ENCODE assay signal across 17 cellular contexts in genomic region chrX:49276207-49276606, GRCh38. TPM values are rescaled to one million over a fixed set of nuclear protein-coding genes. Genes with fewer than 3 reads are reported as not detected.
A peak's percentile ranks its signal among the peaks of the same experiment; 100 is the strongest.
DNase-seq lines count a peak whose midpoint lies in the region; ATAC-seq and TF ChIP-seq lines count a peak whose summit lies in the region.
"Had no signal": no experiment of that assay in that cellular context is flagged by ENCODE, and none has a peak within 500 bp of the region (broad histone marks: within the 10 kb centered on the region; RNA-seq: fewer than 3 reads in every experiment).

No MANE protein-coding gene starts in this region.

- no peaks in the 10 kb centered on the region for H3K9me3 ChIP-seq in CD4-positive, CD25-positive, alpha-beta regulatory T cell (ENCODE audit: control insufficient read depth in 2 of 2, low read length in 2 of 2)
- no peaks in the 10 kb centered on the region for H3K9me3 ChIP-seq in effector memory CD4-positive, alpha-beta T cell (ENCODE audit: control insufficient read depth, low read length)
- no peaks in the 10 kb centered on the region for H3K9me3 ChIP-seq in breast epithelium

- H3K27ac Mint-ChIP-seq in activated CD4-positive, alpha-beta T cell treated with anti-CD3 and anti-CD28 coated beads, Interleukin-2, amount 10 ng/mL, durations not matched to agents 7 days and 5 days = peak overlapping the region; percentile 95
- H3K27ac Mint-ChIP-seq in CD4-positive, CD25-positive, alpha-beta regulatory T cell = peak overlapping the region; percentile 90 to 100 (median 93)
- peak overlapping the region; percentile 95 for H3K27ac Mint-ChIP-seq in activated CD4-positive, alpha-beta memory T cell treated with anti-CD3 and anti-CD28 coated beads, Interleukin-2, amount 10 ng/mL, durations not matched to agents 7 days and 5 days

- no peak for TF ChIP-seq POLR2A in breast epithelium (IDR thresholded peaks at IDR 0.05)

- ATAC-seq in CD4-positive, CD25-positive, alpha-beta regulatory T cell (ENCODE audit: low read depth in 2 of 2) = no peak

- peak overlapping the region; percentile 97 for H3K27ac ChIP-seq in CD4-positive, CD25-positive, alpha-beta regulatory T cell (ENCODE audit: insufficient read depth, low read length, poor library complexity, severe bottlenecking)
- peak overlapping the region; percentile 25 for H3K27ac ChIP-seq in effector memory CD4-positive, alpha-beta T cell (ENCODE audit: insufficient read depth, low read length, poor library complexity, severe bottlenecking)
- H3K27ac ChIP-seq in breast epithelium = peak overlapping the region in 1 of 2 donors; percentile 33
- H3K27ac ChIP-seq: C4-2B, GM23248 had no signal

- no peak overlapping the region for H3K4me3 Mint-ChIP-seq in activated CD4-positive, alpha-beta T cell treated with anti-CD3 and anti-CD28 coated beads, Interleukin-2, amount 10 ng/mL, durations not matched to agents 7 days and 5 days
- H3K4me3 Mint-ChIP-seq in CD4-positive, CD25-positive, alpha-beta regulatory T cell = peak overlapping the region; percentile 73 to 89 (median 82)
- H3K4me3 Mint-ChIP-seq in activated CD4-positive, alpha-beta memory T cell treated with anti-CD3 and anti-CD28 coated beads, Interleukin-2, amount 10 ng/mL, durations not matched to agents 7 days and 5 days = no peak overlapping the region

- TF ChIP-seq CTCF in breast epithelium (IDR thresholded peaks at IDR 0.05) = no peak

- peak overlapping the region; percentile 47 for H3K4me3 ChIP-seq in CD4-positive, CD25-positive, alpha-beta regulatory T cell (ENCODE audit: low read depth, low read length)
- no peak overlapping the region for H3K4me3 ChIP-seq in effector memory CD4-positive, alpha-beta T cell (ENCODE audit: insufficient read depth, low read depth, low read length, poor library complexity, severe bottlenecking)
- H3K4me3 ChIP-seq in breast epithelium = no peak overlapping the region
- H3K4me3 ChIP-seq: GM23248 had no signal

- no peak for DNase-seq in activated CD4-positive, alpha-beta T cell treated with anti-CD3 and anti-CD28 coated beads, Interleukin-2, amount 10 ng/mL, durations not matched to agents 7 days and 5 days
- DNase-seq in activated CD4-positive, alpha-beta T cell treated with anti-CD3 and anti-CD28 coated beads, Interleukin-2, amount 50 U/mL, for 1 hour = no peak
- no peak for DNase-seq in CD4-positive, CD25-positive, alpha-beta regulatory T cell
- no peak for DNase-seq in activated CD4-positive, alpha-beta memory T cell treated with anti-CD3 and anti-CD28 coated beads, Interleukin-2, amount 10 ng/mL, durations not matched to agents 7 days and 5 days
- no peak for DNase-seq in effector memory CD4-positive, alpha-beta T cell
- DNase-seq in SIG-M5 treated with dmso at 0.1 percent for 504 hours (lab: John Stamatoyannopoulos, UW; ENCODE audit: unreplicated experiment) = no peak
- DNase-seq in inferior parietal cortex (ENCODE audit: extremely low spot score) = no peak
- no peak for DNase-seq in breast epithelium (ENCODE audit: low spot score in 2 of 2)
- DNase-seq: DND-41, GDM1, MV-4-11, NCI-H1436, NCI-H2029 treated with DMSO at 0.1 percent for 48 hours, NCI-H510A had no signal

- no peaks in the 10 kb centered on the region for H3K36me3 ChIP-seq in CD4-positive, CD25-positive, alpha-beta regulatory T cell (ENCODE audit: control insufficient read depth, insufficient read depth, low read length)
- H3K36me3 ChIP-seq in effector memory CD4-positive, alpha-beta T cell (ENCODE audit: control insufficient read depth, insufficient read depth, low read length) = no peaks in the 10 kb centered on the region
- H3K36me3 ChIP-seq in breast epithelium = no peaks in the 10 kb centered on the region

- H3K27me3 ChIP-seq in CD4-positive, CD25-positive, alpha-beta regulatory T cell (ENCODE audit: control insufficient read depth, insufficient read depth, low read length) = no peaks in the 10 kb centered on the region
- H3K27me3 ChIP-seq in effector memory CD4-positive, alpha-beta T cell (replicated peaks; ENCODE audit: control insufficient read depth, insufficient read depth, low read length, poor library complexity, severe bottlenecking) = no peaks in the 10 kb centered on the region
- peaks cover 0 to 52% of the 10 kb centered on the region in 2 donors for H3K27me3 ChIP-seq in breast epithelium

- H3K9me3 Mint-ChIP-seq in activated CD4-positive, alpha-beta T cell treated with anti-CD3 and anti-CD28 coated beads, Interleukin-2, amount 10 ng/mL, durations not matched to agents 7 days and 5 days = no peaks in the 10 kb centered on the region
- no peaks in the 10 kb centered on the region for H3K9me3 Mint-ChIP-seq in CD4-positive, CD25-positive, alpha-beta regulatory T cell
- no peaks in the 10 kb centered on the region for H3K9me3 Mint-ChIP-seq in activated CD4-positive, alpha-beta memory T cell treated with anti-CD3 and anti-CD28 coated beads, Interleukin-2, amount 10 ng/mL, durations not matched to agents 7 days and 5 days

- CTCF ChIA-PET in activated CD4-positive, alpha-beta T cell treated with anti-CD3 and anti-CD28 coated beads, Interleukin-2, amount 10 ng/mL, durations not matched to agents 7 days and 5 days (lab: Charles Lee) = interaction anchor here (1.1 to 1.3 kb wide), 2 partner anchors 12 to 15 kb away, joined by 3 read pairs; no protein-coding TSS in a partner anchor
- CTCF ChIA-PET in activated CD4-positive, alpha-beta memory T cell treated with anti-CD3 and anti-CD28 coated beads, Interleukin-2, amount 10 ng/mL, durations not matched to agents 7 days and 5 days (lab: Charles Lee) = no interaction called here

- peaks cover 61% of the 10 kb centered on the region for H3K36me3 Mint-ChIP-seq in activated CD4-positive, alpha-beta T cell treated with anti-CD3 and anti-CD28 coated beads, Interleukin-2, amount 10 ng/mL, durations not matched to agents 7 days and 5 days (ENCODE audit: low read depth)
- H3K36me3 Mint-ChIP-seq in CD4-positive, CD25-positive, alpha-beta regulatory T cell = peaks cover 8% of the 10 kb centered on the region
- H3K36me3 Mint-ChIP-seq in activated CD4-positive, alpha-beta memory T cell treated with anti-CD3 and anti-CD28 coated beads, Interleukin-2, amount 10 ng/mL, durations not matched to agents 7 days and 5 days (ENCODE audit: low read depth) = peaks cover 35% of the 10 kb centered on the region

- intact Hi-C loops in breast epithelium (cut with DNase I; ENCODE audit: low total_unique reads) = no loop called here

- H3K4me1 Mint-ChIP-seq in activated CD4-positive, alpha-beta T cell treated with anti-CD3 and anti-CD28 coated beads, Interleukin-2, amount 10 ng/mL, durations not matched to agents 7 days and 5 days = peaks cover 89% of the 10 kb centered on the region
- peaks cover 16 to 94% (median 54%) of the 10 kb centered on the region in 4 donors for H3K4me1 Mint-ChIP-seq in CD4-positive, CD25-positive, alpha-beta regulatory T cell
- H3K4me1 Mint-ChIP-seq in activated CD4-positive, alpha-beta memory T cell treated with anti-CD3 and anti-CD28 coated beads, Interleukin-2, amount 10 ng/mL, durations not matched to agents 7 days and 5 days = peaks cover 89% of the 10 kb centered on the region

- POLR2A ChIA-PET in activated CD4-positive, alpha-beta T cell treated with anti-CD3 and anti-CD28 coated beads, Interleukin-2, amount 10 ng/mL, durations not matched to agents 7 days and 5 days (lab: Charles Lee) = interaction anchor here (1.3 kb wide), 1 partner anchor 85 kb away, joined by 3 read pairs; no protein-coding TSS in a partner anchor
- POLR2A ChIA-PET in activated CD4-positive, alpha-beta memory T cell treated with anti-CD3 and anti-CD28 coated beads, Interleukin-2, amount 10 ng/mL, durations not matched to agents 7 days and 5 days (lab: Charles Lee) = interaction anchor here (1.0 to 1.4 kb wide), 4 partner anchors 8 to 318 kb away, joined by 3 to 6 read pairs (median 3); no protein-coding TSS in a partner anchor

- peaks cover 88% of the 10 kb centered on the region for H3K4me1 ChIP-seq in CD4-positive, CD25-positive, alpha-beta regulatory T cell (ENCODE audit: control insufficient read depth, insufficient read depth, low read length, poor library complexity, severe bottlenecking)
- peaks cover 40% of the 10 kb centered on the region for H3K4me1 ChIP-seq in effector memory CD4-positive, alpha-beta T cell (ENCODE audit: control insufficient read depth, insufficient read depth, low read length, poor library complexity, severe bottlenecking)
- H3K4me1 ChIP-seq in breast epithelium = no peaks in the 10 kb centered on the region

- H3K27me3 Mint-ChIP-seq in activated CD4-positive, alpha-beta T cell treated with anti-CD3 and anti-CD28 coated beads, Interleukin-2, amount 10 ng/mL, durations not matched to agents 7 days and 5 days = no peaks in the 10 kb centered on the region
- H3K27me3 Mint-ChIP-seq in CD4-positive, CD25-positive, alpha-beta regulatory T cell = no peaks in the 10 kb centered on the region
- no peaks in the 10 kb centered on the region for H3K27me3 Mint-ChIP-seq in activated CD4-positive, alpha-beta memory T cell treated with anti-CD3 and anti-CD28 coated beads, Interleukin-2, amount 10 ng/mL, durations not matched to agents 7 days and 5 days

RNA-seq across cellular contexts. Expression of gene PPP1R3F, which starts 6.6 kb away (rescaled TPM):
- total RNA-seq in activated CD4-positive, alpha-beta T cell treated with anti-CD3 and anti-CD28 coated beads, Interleukin-2, amount 10 ng/mL, durations not matched to agents 7 days and 5 days = 10 to 100 TPM; 11.2 to 12.3 TPM
- total RNA-seq in CD4-positive, CD25-positive, alpha-beta regulatory T cell = 19.4 TPM
- 10 to 100 TPM; 11.8 to 28.0 (median 15.1) TPM for polyA plus RNA-seq in CD4-positive, CD25-positive, alpha-beta regulatory T cell
- total RNA-seq in activated CD4-positive, alpha-beta memory T cell treated with anti-CD3 and anti-CD28 coated beads, Interleukin-2, amount 10 ng/mL, durations not matched to agents 7 days and 5 days = 1 to 10 TPM; 9.3 to 9.9 TPM
- 1 to 10 TPM; 5.9 to 7.9 (median 7.2) TPM for total RNA-seq in breast epithelium

RNA-seq across cellular contexts. Expression of gene FOXP3, which starts 11.7 kb away (rescaled TPM):
- total RNA-seq in activated CD4-positive, alpha-beta T cell treated with anti-CD3 and anti-CD28 coated beads, Interleukin-2, amount 10 ng/mL, durations not matched to agents 7 days and 5 days = 10 to 100 TPM; 12.8 to 13.0 TPM
- total RNA-seq in CD4-positive, CD25-positive, alpha-beta regulatory T cell = 198 TPM
- 100 to 1,000 TPM; 154 to 190 (median 172) TPM for polyA plus RNA-seq in CD4-positive, CD25-positive, alpha-beta regulatory T cell
- 10 to 100 TPM; 18.4 to 19.1 TPM for total RNA-seq in activated CD4-positive, alpha-beta memory T cell treated with anti-CD3 and anti-CD28 coated beads, Interleukin-2, amount 10 ng/mL, durations not matched to agents 7 days and 5 days
- total RNA-seq in breast epithelium = under 1 TPM in 1 of 3 donors, not detected in 2; 0.16 TPM
- total RNA-seq: GM23248, HT1080 had no signal

RNA-seq across cellular contexts. Expression of gene GAGE10, which starts 27.2 kb away (rescaled TPM):
- total RNA-seq in activated CD4-positive, alpha-beta T cell treated with anti-CD3 and anti-CD28 coated beads, Interleukin-2, amount 10 ng/mL, durations not matched to agents 7 days and 5 days = not detected
- total RNA-seq in CD4-positive, CD25-positive, alpha-beta regulatory T cell = not detected
- polyA plus RNA-seq in CD4-positive, CD25-positive, alpha-beta regulatory T cell = not detected
- not detected for total RNA-seq in activated CD4-positive, alpha-beta memory T cell treated with anti-CD3 and anti-CD28 coated beads, Interleukin-2, amount 10 ng/mL, durations not matched to agents 7 days and 5 days
- total RNA-seq in breast epithelium = not detected
- total RNA-seq: GM23248, HT1080 had no signal
- polyA plus RNA-seq: GM23248 had no signal

RNA-seq across cellular contexts. Expression of gene CCDC22, which starts 40.9 kb away (rescaled TPM):
- total RNA-seq in activated CD4-positive, alpha-beta T cell treated with anti-CD3 and anti-CD28 coated beads, Interleukin-2, amount 10 ng/mL, durations not matched to agents 7 days and 5 days = 10 to 100 TPM; 25.4 to 28.3 TPM
- 18.3 TPM for total RNA-seq in CD4-positive, CD25-positive, alpha-beta regulatory T cell
- polyA plus RNA-seq in CD4-positive, CD25-positive, alpha-beta regulatory T cell = 10 to 100 TPM; 18.8 to 34.6 (median 28.0) TPM
- 10 to 100 TPM; 23.4 to 24.6 TPM for total RNA-seq in activated CD4-positive, alpha-beta memory T cell treated with anti-CD3 and anti-CD28 coated beads, Interleukin-2, amount 10 ng/mL, durations not matched to agents 7 days and 5 days
- 10 to 100 TPM; 12.8 to 14.5 (median 13.1) TPM for total RNA-seq in breast epithelium

RNA-seq across cellular contexts. Expression of gene CACNA1F, which starts 43.1 kb away (rescaled TPM):
- under 1 TPM; 0.12 to 0.33 TPM for total RNA-seq in activated CD4-positive, alpha-beta T cell treated with anti-CD3 and anti-CD28 coated beads, Interleukin-2, amount 10 ng/mL, durations not matched to agents 7 days and 5 days
- 0.69 TPM for total RNA-seq in CD4-positive, CD25-positive, alpha-beta regulatory T cell
- polyA plus RNA-seq in CD4-positive, CD25-positive, alpha-beta regulatory T cell = not detected
- under 1 TPM; 0.50 to 0.93 TPM for total RNA-seq in activated CD4-positive, alpha-beta memory T cell treated with anti-CD3 and anti-CD28 coated beads, Interleukin-2, amount 10 ng/mL, durations not matched to agents 7 days and 5 days
- total RNA-seq in breast epithelium = 1 to 10 TPM in 1 of 3 donors, under 1 TPM in 2; 0.48 to 1.8 (median 0.66) TPM
- total RNA-seq: GM23248, HT1080 had no signal
- polyA plus RNA-seq: GM23248 had no signal

Comparison
In these comparisons a context has a peak if more than half of its experiments do, and no peak if none do; other contexts are left out.
1. H3K4me3 Mint-ChIP-seq: peak in CD4-positive, CD25-positive, alpha-beta regulatory T cell (4 of 4); none in activated CD4-positive, alpha-beta T cell treated with anti-CD3 and anti-CD28 coated beads, Interleukin-2, amount 10 ng/mL, durations not matched to agents 7 days and 5 days (single experiment) and activated CD4-positive, alpha-beta memory T cell treated with anti-CD3 and anti-CD28 coated beads, Interleukin-2, amount 10 ng/mL, durations not matched to agents 7 days and 5 days (single experiment).
2. RNA of gene FOXP3, which starts 11.7 kb away (total RNA-seq): 198 TPM in CD4-positive, CD25-positive, alpha-beta regulatory T cell (single experiment), 18.4 to 19.1 TPM in activated CD4-positive, alpha-beta memory T cell treated with anti-CD3 and anti-CD28 coated beads, Interleukin-2, amount 10 ng/mL, durations not matched to agents 7 days and 5 days and 12.8 to 13.0 TPM in activated CD4-positive, alpha-beta T cell treated with anti-CD3 and anti-CD28 coated beads, Interleukin-2, amount 10 ng/mL, durations not matched to agents 7 days and 5 days; 0.16 TPM in breast epithelium; every median in the first group is over 10 times any median in the second.
3. Peak in every context shown above with its lines, with median percentiles within 50 percentile points of each other: H3K27ac Mint-ChIP-seq.